ENCODE assay signal across 1 cellular context in the genomic region with DNA sequence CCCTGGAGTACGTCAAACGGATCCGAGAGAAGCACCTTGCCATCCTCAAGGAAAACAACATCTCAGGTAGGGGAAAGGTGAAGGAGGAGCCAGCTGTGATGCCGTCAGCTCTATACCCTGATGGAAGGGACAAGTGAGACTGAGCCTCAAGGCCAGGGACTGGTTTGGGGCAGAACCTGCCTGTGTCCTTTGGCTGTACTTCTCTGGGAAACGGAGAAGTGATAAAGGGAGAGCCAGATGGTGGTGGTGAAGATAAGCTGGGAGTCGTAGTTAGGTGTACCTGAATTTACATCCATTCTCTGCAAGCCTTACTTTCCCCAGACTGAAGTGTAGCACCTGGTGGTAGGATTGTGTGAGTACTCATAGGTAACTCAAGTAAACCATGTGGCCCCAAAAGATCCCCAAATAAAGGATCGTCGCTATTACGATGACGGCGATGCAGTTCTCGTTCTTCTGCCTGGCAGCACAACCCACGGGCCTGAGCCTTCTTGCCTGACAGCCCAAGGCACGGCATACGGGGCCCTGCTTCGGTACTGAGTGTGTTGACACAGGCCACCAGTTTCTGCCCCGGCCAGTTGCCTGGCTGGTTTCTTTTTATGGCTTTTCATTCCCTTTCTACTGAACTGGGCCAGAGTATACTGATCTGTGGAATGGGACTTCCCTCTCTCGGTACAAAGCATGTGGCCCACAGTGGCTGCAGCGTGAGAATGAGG.
TF ChIP-seq lines count a peak whose summit lies in the region.

No MANE protein-coding gene starts in this region.

TF ChIP-seq in A549, 52 proteins besides CTCF, POLR2A, EP300 and RAD21 (continued from another document):
- TF ChIP-seq, protein P1, sequence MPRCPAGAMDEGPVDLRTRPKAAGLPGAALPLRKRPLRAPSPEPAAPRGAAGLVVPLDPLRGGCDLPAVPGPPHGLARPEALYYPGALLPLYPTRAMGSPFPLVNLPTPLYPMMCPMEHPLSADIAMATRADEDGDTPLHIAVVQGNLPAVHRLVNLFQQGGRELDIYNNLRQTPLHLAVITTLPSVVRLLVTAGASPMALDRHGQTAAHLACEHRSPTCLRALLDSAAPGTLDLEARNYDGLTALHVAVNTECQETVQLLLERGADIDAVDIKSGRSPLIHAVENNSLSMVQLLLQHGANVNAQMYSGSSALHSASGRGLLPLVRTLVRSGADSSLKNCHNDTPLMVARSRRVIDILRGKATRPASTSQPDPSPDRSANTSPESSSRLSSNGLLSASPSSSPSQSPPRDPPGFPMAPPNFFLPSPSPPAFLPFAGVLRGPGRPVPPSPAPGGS (IDR thresholded peaks at IDR 0.05) = no peak
- TF ChIP-seq PBX3 (IDR thresholded peaks at IDR 0.05) (no peak), FOSL2 (IDR thresholded peaks at IDR 0.05) (no peak), FOSL2 (CRISPR knock-in tag; IDR thresholded peaks at IDR 0.05) (no peak), PHF8 (IDR thresholded peaks at IDR 0.05; ENCODE audit: borderline replicate concordance, low read depth) (no peak), HEYL (CRISPR knock-in tag; IDR thresholded peaks at IDR 0.05) (no peak), MYC (IDR thresholded peaks at IDR 0.05; ENCODE audit: borderline replicate concordance, low read length) (no peak), FOSB (CRISPR knock-in tag; IDR thresholded peaks at IDR 0.05) (no peak), RCOR1 (IDR thresholded peaks at IDR 0.05; ENCODE audit: low read depth, low read length) (no peak), RNF2 (IDR thresholded peaks at IDR 0.05; ENCODE audit: borderline replicate concordance, low read depth) (no peak), HOXA7 (CRISPR knock-in tag; IDR thresholded peaks at IDR 0.05) (no peak), GATA3 (IDR thresholded peaks at IDR 0.05; ENCODE audit: borderline replicate concordance) (no peak), NR3C1 (IDR thresholded peaks at IDR 0.05) (no peak)
